In genomic region chr1:3900150-3900968, GRCh38 we compare ENCODE assay signal across 8 cellular contexts. TPM values are rescaled to one million over a fixed set of nuclear protein-coding genes. Genes with fewer than 3 reads are reported as not detected.
DNase-seq lines count a peak whose midpoint lies in the region; ATAC-seq and TF ChIP-seq lines count a peak whose summit lies in the region.

TSS of gene C1orf174 (minus strand) at chr1:3900272. CDS start at chr1:3900186, 86 bp downstream.

- H3K27ac ChIP-seq in spleen = peak within 1 kb of the TSS; percentile 71 to 99 (median 96)

- in situ Hi-C loops in ACHN (cut with HindIII; ENCODE audit: low pct_ligation_motif_present, low pct_unique_long_range_greater_than_20kb, low sequenced_read_pairs) = no loop called here

- no peaks in the 10 kb centered on the region for H3K27me3 ChIP-seq in spleen (replicated peaks in 1 of 7)

- H3K4me1 ChIP-seq in spleen = peaks cover 12 to 71% (median 30%) of the 10 kb centered on the region in 6 donors

- intact Hi-C loops in spleen (cut with DNase I; ENCODE audit: low total_unique reads) = no loop called here

- peak; percentile 59 for ATAC-seq in GM18873 (IDR thresholded peaks at IDR 0.05; ENCODE audit: low FRiP score, unreplicated experiment)
- ATAC-seq in HG03139 (IDR thresholded peaks at IDR 0.05; ENCODE audit: unreplicated experiment) = peak; percentile 56

- peaks cover 0 to 14% (median 4%) of the 10 kb centered on the region in 6 donors for H3K36me3 ChIP-seq in spleen

- TF ChIP-seq POLR2A in spleen (IDR thresholded peaks at IDR 0.05) = peak in 2 of 3 donors; percentile 6 to 36

- peak in 1 of 11 experiments; percentile 39 for TF ChIP-seq CTCF in spleen (IDR thresholded peaks at IDR 0.05 in 8 of 11, conservative IDR thresholded peaks at IDR 0.05 in 3 of 11)

- WGBS in spleen, 5 donors = 0 to 1% (median 0%) methylated on average over 17 to 58 of the region's 58 CpGs

- H3K4me3 ChIP-seq in spleen = peak within 1 kb of the TSS; percentile 73 to 100 (median 98)

- peaks cover 6 to 28% (median 21%) of the 10 kb centered on the region in 8 donors for H3K9me3 ChIP-seq in spleen

- DNase-seq in ACHN (peak; percentile 91), NCI-H345 treated with DMSO at 0.1 percent for 48 hours (lab: John Stamatoyannopoulos, UW; ENCODE audit: unreplicated experiment) (peak; percentile 98), inferior parietal cortex (ENCODE audit: extremely low spot score) (peak; percentile 98), spleen (peak; percentile 98)
- peak; percentile 89 to 97 (median 94) for DNase-seq in activated CD4-positive, CD25-positive, alpha-beta regulatory T cell (lab: John Stamatoyannopoulos, UW)
- peak; percentile 97 for DNase-seq in central memory CD4-positive, alpha-beta T cell

RNA-seq across cellular contexts. Expression of gene C1orf174, which starts in this region (rescaled TPM):
- 10 to 100 TPM; 19.7 to 34.5 (median 23.7) TPM for total RNA-seq in spleen
- 10 to 100 TPM; 14.9 to 24.2 (median 15.8) TPM for polyA plus RNA-seq in spleen

Comparison
In these comparisons a context has a peak if more than half of its experiments do, and no peak if none do; other contexts are left out.
1. Peak in every context shown above with its lines: DNase-seq, ATAC-seq, H3K4me3 ChIP-seq and H3K27ac ChIP-seq.